12 cellular contexts compared by ENCODE assay signal in genomic region chr2:188629890-188630483, GRCh38.
DNase-seq lines count a peak whose midpoint lies in the region; ATAC-seq, FAIRE-seq and TF ChIP-seq lines count a peak whose summit lies in the region.
"Had no signal": no experiment of that assay in that cellular context is flagged by ENCODE, and none has a peak within 500 bp of the region (broad histone marks: within the 10 kb centered on the region; RNA-seq: fewer than 3 reads in every experiment).

No MANE protein-coding gene starts in this region.

- TF ChIP-seq RAD21 in A549 (conservative IDR thresholded peaks at IDR 0.05 in 1 of 2, IDR thresholded peaks at IDR 0.05 in 1 of 2): no peak

- TF ChIP-seq EP300 in A549 (IDR thresholded peaks at IDR 0.05): no peak

- CTCF ChIA-PET in A549 (lab: Yijun Ruan, JAX): no interaction called here

- no peaks in the 10 kb centered on the region for H3K36me3 Mint-ChIP-seq in stimulated activated memory B cell treated with anti-CD40 and anti-IgM and Interleukin-4, amounts not matched to agents 10 μg/mL and 1 μg/mL and 100 μg/mL, for 72 hours

- H3K79me2 ChIP-seq in fibroblast of lung (ENCODE audit: control insufficient read depth, insufficient read depth, low read length) (no peaks in the 10 kb centered on the region), osteoblast (ENCODE audit: insufficient read depth, low read length) (no peaks in the 10 kb centered on the region)

- no peaks in the 10 kb centered on the region for H3K27me3 Mint-ChIP-seq in stimulated activated memory B cell treated with anti-CD40 and anti-IgM and Interleukin-4, amounts not matched to agents 10 μg/mL and 1 μg/mL and 100 μg/mL, for 72 hours
- H3K27me3 Mint-ChIP-seq: B cell had no signal

- H3K9ac ChIP-seq in fibroblast of lung (ENCODE audit: insufficient read depth, low read length): no peak overlapping the region

- no peaks in the 10 kb centered on the region for H4K20me1 ChIP-seq in fibroblast of lung (ENCODE audit: control insufficient read depth, extremely low read depth, insufficient read depth, low read length)
- H4K20me1 ChIP-seq in osteoblast (ENCODE audit: insufficient read depth, low read length): no peaks in the 10 kb centered on the region

- no peak for FAIRE-seq in A549 (lab: Jason Lieb, UNC)
- FAIRE-seq in urothelium cell line (lab: Jason Lieb, UNC): no peak

- TF ChIP-seq CTCF in A549 (IDR thresholded peaks at IDR 0.05) (no peak), fibroblast of lung (conservative IDR thresholded peaks at IDR 0.05 in 1 of 2, IDR thresholded peaks at IDR 0.05 in 1 of 2; ENCODE audit: low read depth in 1 of 2, low read length in 2 of 2) (no peak), osteoblast (IDR thresholded peaks at IDR 0.05; ENCODE audit: extremely low read depth, low read depth, low read length) (no peak)

- no peak overlapping the region for H3K4me3 Mint-ChIP-seq in stimulated activated memory B cell treated with anti-CD40 and anti-IgM and Interleukin-4, amounts not matched to agents 10 μg/mL and 1 μg/mL and 100 μg/mL, for 72 hours
- H3K4me3 Mint-ChIP-seq: B cell had no signal

- H3K27ac ChIP-seq in A549: peak overlapping the region; percentile 3 to 58; a peak in 4 of 6 replicates
- H3K27ac ChIP-seq in fibroblast of lung (ENCODE audit: insufficient read depth, low read length): no peak overlapping the region
- H3K27ac ChIP-seq in osteoblast (ENCODE audit: low read depth, low read length): peak overlapping the region; percentile 25
- H3K27ac ChIP-seq: body of pancreas, VCaP had no signal

- H3K4me3 ChIP-seq in A549: no peak overlapping the region
- H3K4me3 ChIP-seq in fibroblast of lung (replicated peaks in 1 of 4; ENCODE audit: control extremely low read depth in 1 of 4, insufficient read depth in 1 of 4, low read depth in 3 of 4, low read length in 4 of 4): no peak overlapping the region
- H3K4me3 ChIP-seq in osteoblast (ENCODE audit: insufficient read depth, low read length): no peak overlapping the region
- H3K4me3 ChIP-seq: body of pancreas, esophagus squamous epithelium had no signal

- peak; percentile 43 to 71; a peak in 3 of 6 replicates for ATAC-seq in A549
- ATAC-seq in stimulated activated memory B cell treated with anti-CD40 and anti-IgM and Interleukin-4, amounts not matched to agents 10 μg/mL and 1 μg/mL and 100 μg/mL, for 72 hours: no peak
- ATAC-seq: body of pancreas had no signal

- H2AFZ ChIP-seq in fibroblast of lung (ENCODE audit: low read length): no peak overlapping the region
- H2AFZ ChIP-seq in osteoblast (ENCODE audit: low read length): peak overlapping the region; percentile 58

- H3K4me2 ChIP-seq in A549: peak overlapping the region; percentile 39; the same call in 2 of the 3 replicates
- no peak overlapping the region for H3K4me2 ChIP-seq in fibroblast of lung (ENCODE audit: extremely low read depth, insufficient read depth, low read length)
- no peak overlapping the region for H3K4me2 ChIP-seq in osteoblast (ENCODE audit: insufficient read depth, low read length)

- H3K36me3 ChIP-seq in fibroblast of lung (ENCODE audit: control insufficient read depth, insufficient read depth, low read length) (no peaks in the 10 kb centered on the region), osteoblast (ENCODE audit: insufficient read depth, low read length) (no peaks in the 10 kb centered on the region)
- H3K36me3 ChIP-seq: esophagus squamous epithelium had no signal

- H3K4me1 ChIP-seq in A549 (peaks cover 26% of the 10 kb centered on the region), fibroblast of lung (ENCODE audit: control insufficient read depth, extremely low read depth, insufficient read depth, low read length) (peaks cover 7% of the 10 kb centered on the region), osteoblast (ENCODE audit: insufficient read depth, low read length) (peaks cover 8% of the 10 kb centered on the region)

- no peak for TF ChIP-seq POLR2A in A549 (IDR thresholded peaks at IDR 0.05; ENCODE audit: low read length)

- DNase-seq in A549 (ENCODE audit: low read depth in 1 of 2, low spot score in 1 of 2) (no peak), NCI-H69 (lab: John Stamatoyannopoulos, UW) (peak; percentile 56), fibroblast of lung (ENCODE audit: low read depth in 2 of 2) (peak; percentile 59 to 83), osteoblast (ENCODE audit: insufficient read length, low spot score, missing footprints) (no peak), cortex of kidney (lab: John Stamatoyannopoulos, UW) (no peak), posterior cingulate gyrus (no peak), urothelium cell line (ENCODE audit: low spot score) (no peak)
- DNase-seq: esophagus squamous epithelium had no signal

- POLR2A ChIA-PET in A549 (lab: Yijun Ruan, JAX): no interaction called here

- H3K9me3 Mint-ChIP-seq in stimulated activated memory B cell treated with anti-CD40 and anti-IgM and Interleukin-4, amounts not matched to agents 10 μg/mL and 1 μg/mL and 100 μg/mL, for 72 hours: no peaks in the 10 kb centered on the region

- H3K27me3 ChIP-seq in fibroblast of lung (ENCODE audit: control insufficient read depth, insufficient read depth, low read length): no peaks in the 10 kb centered on the region
- no peaks in the 10 kb centered on the region for H3K27me3 ChIP-seq in osteoblast (ENCODE audit: insufficient read depth, low read length)
- H3K27me3 ChIP-seq: body of pancreas, esophagus squamous epithelium had no signal

- no peak overlapping the region for H3K27ac Mint-ChIP-seq in stimulated activated memory B cell treated with anti-CD40 and anti-IgM and Interleukin-4, amounts not matched to agents 10 μg/mL and 1 μg/mL and 100 μg/mL, for 72 hours
- H3K27ac Mint-ChIP-seq: B cell had no signal

- no peaks in the 10 kb centered on the region for H3K4me1 Mint-ChIP-seq in stimulated activated memory B cell treated with anti-CD40 and anti-IgM and Interleukin-4, amounts not matched to agents 10 μg/mL and 1 μg/mL and 100 μg/mL, for 72 hours
- H3K4me1 Mint-ChIP-seq: B cell had no signal

- no peaks in the 10 kb centered on the region for H3K9me3 ChIP-seq in A549
- no peaks in the 10 kb centered on the region for H3K9me3 ChIP-seq in fibroblast of lung (ENCODE audit: control insufficient read depth, insufficient read depth, low read depth, low read length)
- H3K9me3 ChIP-seq in osteoblast (ENCODE audit: low read depth, low read length): no peaks in the 10 kb centered on the region
- H3K9me3 ChIP-seq: body of pancreas, esophagus squamous epithelium had no signal

- intact Hi-C loops in posterior cingulate gyrus (cut with DNase I): no loop called here

TF ChIP-seq in A549, 52 proteins besides CTCF, POLR2A, EP300 and RAD21:
- no peak for TF ChIP-seq NFE2L2 (conservative IDR thresholded peaks at IDR 0.05; ENCODE audit: low read length)
- TF ChIP-seq ESRRA (IDR thresholded peaks at IDR 0.05; ENCODE audit: borderline replicate concordance, low read length): no peak
- TF ChIP-seq REST (IDR thresholded peaks at IDR 0.05): no peak
- TF ChIP-seq RNF2 (IDR thresholded peaks at IDR 0.05; ENCODE audit: borderline replicate concordance, low read depth): no peak
- TF ChIP-seq NPAS2 (CRISPR knock-in tag; IDR thresholded peaks at IDR 0.05; ENCODE audit: borderline replicate concordance): no peak
- no peak for TF ChIP-seq MAFK (IDR thresholded peaks at IDR 0.05; ENCODE audit: partially characterized antibody)

Comparison
In these comparisons a context has a peak if more than half of its experiments do, and no peak if none do; other contexts are left out.
1. DNase-seq: peak in NCI-H69 (single experiment) and fibroblast of lung (2 of 2); none in A549 (0 of 2), osteoblast (single experiment), cortex of kidney (single experiment), posterior cingulate gyrus (0 of 10) and urothelium cell line (single experiment).